ENCODE assay signal across 8 cellular contexts in the genomic region with DNA sequence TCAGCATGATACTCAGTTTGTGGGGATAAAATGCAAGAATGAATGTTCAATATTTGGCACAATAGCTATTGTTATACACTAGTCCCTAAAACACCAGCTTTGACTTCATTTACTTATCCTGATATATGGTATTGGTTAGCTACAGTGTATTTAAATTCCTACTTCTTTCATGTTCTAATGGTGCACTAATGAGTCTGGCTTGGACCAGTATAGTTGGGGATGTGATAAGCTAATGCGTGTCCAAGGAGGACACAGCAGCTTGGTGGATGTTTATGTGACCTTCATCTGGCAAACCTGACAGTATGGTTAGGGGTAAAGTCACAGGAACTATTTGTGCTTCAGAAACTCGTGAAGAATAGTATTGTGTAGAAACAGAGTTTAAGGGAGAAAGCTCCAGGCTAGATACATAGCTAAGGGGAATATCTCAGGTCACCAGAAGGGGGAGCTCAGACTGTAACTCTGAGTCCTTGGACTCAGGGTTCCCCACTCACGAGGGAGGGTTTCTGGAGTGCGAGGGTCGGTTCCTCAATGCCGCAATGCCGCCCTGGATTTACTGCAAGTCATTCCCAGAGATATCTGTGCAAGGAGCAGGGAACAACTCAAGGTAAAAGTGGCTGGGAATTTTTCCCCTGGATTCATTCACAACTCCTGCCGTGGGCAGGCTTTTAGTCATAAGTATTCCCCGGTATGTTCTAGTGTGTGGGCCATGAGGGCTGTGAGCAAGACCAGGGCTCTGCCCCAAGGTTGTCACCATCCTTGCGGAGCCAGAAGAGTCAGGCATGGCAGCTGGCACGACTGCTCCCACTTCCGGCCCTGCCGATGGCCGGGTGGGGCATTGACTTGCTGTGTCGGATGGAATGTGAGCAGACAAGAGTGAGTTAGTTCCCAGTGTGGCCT. TPM values are rescaled to one million over a fixed set of nuclear protein-coding genes. Genes with fewer than 3 reads are reported as not detected.
DNase-seq lines count a peak whose midpoint lies in the region; ATAC-seq and TF ChIP-seq lines count a peak whose summit lies in the region.

No MANE protein-coding gene starts in this region.

- H3K36me3 Mint-ChIP-seq in brain, result no peaks in the 10 kb centered on the region

- H3K4me1 ChIP-seq in GM23248 (ENCODE audit: insufficient read depth), result no peaks in the 10 kb centered on the region

- no peak overlapping the region for H3K4me3 ChIP-seq in GM23248
- H3K4me3 ChIP-seq in kidney epithelial cell (ENCODE audit: low read depth, low read length), result no peak overlapping the region

- H3K36me3 ChIP-seq in GM23248 (ENCODE audit: low read depth), result no peaks in the 10 kb centered on the region
- H3K36me3 ChIP-seq in kidney epithelial cell (ENCODE audit: control insufficient read depth, insufficient read depth, low read length), result no peaks in the 10 kb centered on the region

- 68 to 69% methylated on average over 15 of the region's 15 CpGs for WGBS in GM23248 (ENCODE audit: low coverage in 1 of 2, low lambda C conversion rate in 2 of 2, missing lambda C conversion rate in 2 of 2), 2 experiments

- H3F3A ChIP-seq in GM23248 (ENCODE audit: insufficient read depth), result no peaks in the 10 kb centered on the region

- no peak overlapping the region for H3K9ac ChIP-seq in GM23248

- no peaks in the 10 kb centered on the region for H3K4me1 Mint-ChIP-seq in brain
- H3K4me1 Mint-ChIP-seq in stimulated activated naive CD8-positive, alpha-beta T cell treated with anti-CD3 and anti-CD28 coated beads, Interleukin-15, amount 100 ng/mL, for 72 hours, result peaks cover 6% of the 10 kb centered on the region

- no peaks in the 10 kb centered on the region for H4K20me1 ChIP-seq in GM23248 (ENCODE audit: insufficient read depth)

- H3K27ac ChIP-seq in GM23248, result no peak overlapping the region

- in situ Hi-C loops in GM23248 (cut with MboI), result loop anchor here (25.0 kb wide), 1 partner anchor 431 kb away; no protein-coding TSS in a partner anchor

- TF ChIP-seq CTCF in brain (conservative IDR thresholded peaks at IDR 0.05), result peak; percentile 42 to 59
- peak; percentile 59 for TF ChIP-seq CTCF in kidney epithelial cell (IDR thresholded peaks at IDR 0.05; ENCODE audit: insufficient read depth, low read length, poor library complexity, severe bottlenecking)

- no peaks in the 10 kb centered on the region for H3K79me2 ChIP-seq in GM23248 (ENCODE audit: insufficient read depth)

- peak overlapping the region; percentile 19; the same call in 1 of the 2 replicates for H2AFZ ChIP-seq in GM23248

- H3K27me3 ChIP-seq in GM23248 (replicated peaks; ENCODE audit: insufficient read depth), result no peaks in the 10 kb centered on the region
- H3K27me3 ChIP-seq in kidney epithelial cell (ENCODE audit: control insufficient read depth, insufficient read depth, low read length), result no peaks in the 10 kb centered on the region

- DNase-seq in DMS 273 treated with DMSO at 0.1 percent for 48 hours (lab: John Stamatoyannopoulos, UW) (peak; percentile 7), GM23248 (peak; percentile 72), NOMO-1 treated with DMSO at 0.1 percent for 48 hours (lab: John Stamatoyannopoulos, UW; ENCODE audit: unreplicated experiment) (peak; percentile 62), kidney epithelial cell (ENCODE audit: low read depth) (no peak), foreskin melanocyte (no peak), NCI-H1105 treated with DMSO at 0.1 percent for 48 hours (lab: John Stamatoyannopoulos, UW) (no peak)
- peak in 1 of 2 donors; percentile 46 for DNase-seq in stimulated activated naive CD8-positive, alpha-beta T cell treated with anti-CD3 and anti-CD28 coated beads, Interleukin-15, amount 100 ng/mL, for 72 hours

- ATAC-seq in stimulated activated naive CD8-positive, alpha-beta T cell treated with anti-CD3 and anti-CD28 coated beads, Interleukin-15, amount 100 ng/mL, for 72 hours, result peak; percentile 61

- no peaks in the 10 kb centered on the region for H3K9me2 ChIP-seq in GM23248 (ENCODE audit: insufficient read depth)

- no peaks in the 10 kb centered on the region for H3K9me3 Mint-ChIP-seq in brain
- H3K9me3 Mint-ChIP-seq in stimulated activated naive CD8-positive, alpha-beta T cell treated with anti-CD3 and anti-CD28 coated beads, Interleukin-15, amount 100 ng/mL, for 72 hours, result no peaks in the 10 kb centered on the region

- no peak overlapping the region for H3K4me3 Mint-ChIP-seq in brain
- no peak overlapping the region for H3K4me3 Mint-ChIP-seq in stimulated activated naive CD8-positive, alpha-beta T cell treated with anti-CD3 and anti-CD28 coated beads, Interleukin-15, amount 100 ng/mL, for 72 hours

- no peaks in the 10 kb centered on the region for H3K9me3 ChIP-seq in GM23248 (ENCODE audit: low read depth)

- H3K4me2 ChIP-seq in GM23248 (ENCODE audit: unreplicated experiment), result no peak overlapping the region

- H3K27me3 Mint-ChIP-seq in brain, result no peaks in the 10 kb centered on the region
- H3K27me3 Mint-ChIP-seq in stimulated activated naive CD8-positive, alpha-beta T cell treated with anti-CD3 and anti-CD28 coated beads, Interleukin-15, amount 100 ng/mL, for 72 hours, result peaks cover 7% of the 10 kb centered on the region

- H3K27ac Mint-ChIP-seq in brain, result peak overlapping the region in 1 of 5 experiments; percentile 50
- H3K27ac Mint-ChIP-seq in stimulated activated naive CD8-positive, alpha-beta T cell treated with anti-CD3 and anti-CD28 coated beads, Interleukin-15, amount 100 ng/mL, for 72 hours, result no peak overlapping the region

RNA-seq across cellular contexts. Expression of gene IL1R2, which starts 14.5 kb away (rescaled TPM):
- total RNA-seq in GM23248 (2014; rRNA removed; shearing (Covaris generic)), result 0.22 TPM in 1 of 2 replicates, not detected in the other
- polyA plus RNA-seq in GM23248 (2016; fragmentation: Nextera tagmentation; extraction: Ambion mirVana), result 0.85 and 1.2 TPM in 2 replicates
- polyA plus RNA-seq in brain (ENCODE audit: insufficient read depth, low read depth, low replicate concordance), result 0.31 TPM
- total RNA-seq in kidney epithelial cell, result 0.50 TPM in 1 of 2 replicates, not detected in the other

Comparison
In these comparisons a context has a peak if more than half of its experiments do, and no peak if none do; other contexts are left out.
1. DNase-seq: peak in DMS 273 treated with DMSO at 0.1 percent for 48 hours (single experiment), GM23248 (single experiment) and NOMO-1 treated with DMSO at 0.1 percent for 48 hours (single experiment); none in kidney epithelial cell (single experiment), foreskin melanocyte (single experiment) and NCI-H1105 treated with DMSO at 0.1 percent for 48 hours (single experiment).